ENCODE assay signal across 7 cellular contexts in genomic region chrX:11444052-11444451, GRCh38.
"Had no signal": no experiment of that assay in that cellular context is flagged by ENCODE, and none has a peak within 500 bp of the region (broad histone marks: within the 10 kb centered on the region; RNA-seq: fewer than 3 reads in every experiment).

No MANE protein-coding gene starts in this region.

- H2AFZ ChIP-seq: GM23248 had no signal

- H3K4me3 ChIP-seq: GM23248 had no signal

- DNase-seq: GM23248, GOT3, H7, HCEC 1CT, IMR-90, KBM-7 had no signal

- H3K9ac ChIP-seq: GM23248 had no signal

- FAIRE-seq: HTR-8/SVneo had no signal

- H3K27ac ChIP-seq: GM23248 had no signal
